In the genomic region with DNA sequence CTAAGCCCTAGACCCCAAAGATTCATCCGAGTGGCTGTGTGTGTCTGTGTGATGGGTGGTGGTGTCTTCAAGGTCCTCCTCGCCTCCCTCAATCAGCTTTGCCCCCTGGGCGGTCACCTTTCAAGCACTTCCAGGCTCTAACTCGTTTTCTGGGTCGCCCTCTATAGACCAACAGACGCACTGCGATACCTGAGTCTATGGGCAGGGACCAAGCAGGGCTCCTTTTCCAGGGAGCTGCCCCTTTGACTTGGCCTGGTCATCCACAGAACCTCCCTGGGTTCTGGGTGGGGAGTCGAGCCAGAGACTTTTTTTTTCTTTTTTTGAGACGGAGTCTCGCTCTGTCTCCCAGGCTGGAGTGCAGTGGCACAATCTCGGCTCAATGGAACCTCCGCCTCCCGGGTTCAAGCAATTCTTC, we compare ENCODE assay signal across 8 cellular contexts. TPM values are rescaled to one million over a fixed set of nuclear protein-coding genes. Genes with fewer than 3 reads are reported as not detected.
DNase-seq lines count a peak whose midpoint lies in the region; ATAC-seq and TF ChIP-seq lines count a peak whose summit lies in the region.

No MANE protein-coding gene starts in this region.

- no peak for TF ChIP-seq POLR2A in GM18505 (IDR thresholded peaks at IDR 0.05; ENCODE audit: borderline replicate concordance, extremely low read depth, insufficient read depth, insufficient read length)

- no peaks in the 10 kb centered on the region for H3K27me3 ChIP-seq in skeletal muscle tissue (ENCODE audit: control insufficient read depth in 3 of 3, insufficient read depth in 3 of 3, low read length in 3 of 3)

- H3K36me3 ChIP-seq in skeletal muscle tissue (ENCODE audit: control insufficient read depth in 3 of 3, insufficient read depth in 3 of 3, low read length in 3 of 3) = peaks cover 31 to 37% (median 34%) of the 10 kb centered on the region in 3 donors

- no peaks in the 10 kb centered on the region for H3K9me3 ChIP-seq in skeletal muscle tissue (ENCODE audit: control insufficient read depth in 3 of 3, low read length in 3 of 3)

- ATAC-seq in GM18505 (IDR thresholded peaks at IDR 0.05; ENCODE audit: unreplicated experiment) = no peak

- peaks cover 11 to 15% (median 13%) of the 10 kb centered on the region in 3 donors for H3K4me1 ChIP-seq in skeletal muscle tissue (ENCODE audit: control insufficient read depth in 3 of 3, insufficient read depth in 3 of 3, low read length in 3 of 3)

- peak overlapping the region; percentile 77 to 84 (median 83) for H3K9ac ChIP-seq in skeletal muscle tissue (ENCODE audit: low read depth in 1 of 3, low read length in 3 of 3)

- peak; percentile 64 for DNase-seq in activated gamma-delta T cell treated with Interleukin-2 at 50 U/mL for 16 hours
- DNase-seq in activated gamma-delta T cell (lab: John Stamatoyannopoulos, UW) = no peak
- peak; percentile 66 for DNase-seq in NCI-H1105 treated with DMSO at 0.1 percent for 48 hours (lab: John Stamatoyannopoulos, UW)
- DNase-seq in T-helper 22 cell (ENCODE audit: low read depth) = peak; percentile 42
- peak; percentile 77 for DNase-seq in astrocyte of the hippocampus (ENCODE audit: low read depth, low spot score)

- H3K27ac ChIP-seq in skeletal muscle tissue (ENCODE audit: low read depth, low read length) = no peak overlapping the region

- H3K4me3 ChIP-seq in iPS-11a (ENCODE audit: low read depth, low read length) (peak overlapping the region; percentile 63), skeletal muscle tissue (ENCODE audit: low read length in 3 of 3) (peak overlapping the region; percentile 78 to 87 (median 81))

RNA-seq across cellular contexts. Expression of a gene that starts 1.1 kb away (rescaled TPM):
- 9.4 TPM for total RNA-seq in skeletal muscle tissue

RNA-seq across cellular contexts. Expression of a gene that starts 18.8 kb away (rescaled TPM):
- total RNA-seq in skeletal muscle tissue = 17.2 TPM

RNA-seq across cellular contexts. Expression of a gene that starts 19.2 kb away (rescaled TPM):
- 11.0 TPM for total RNA-seq in skeletal muscle tissue

RNA-seq across cellular contexts. Expression of a gene that starts 29.7 kb away (rescaled TPM):
- 26.6 TPM for total RNA-seq in skeletal muscle tissue
